In genomic region chr13:31965361-31966066, GRCh38 we compare ENCODE assay signal across 8 cellular contexts.
DNase-seq lines count a peak whose midpoint lies in the region; ATAC-seq and TF ChIP-seq lines count a peak whose summit lies in the region.

No MANE protein-coding gene starts in this region.

- peak overlapping the region; percentile 46 for H3K27ac ChIP-seq in left ventricle myocardium inferior (replicated peaks)
- no peak overlapping the region for H3K27ac ChIP-seq in esophagus squamous epithelium

- H3K27ac Mint-ChIP-seq in natural killer cell treated with Interleukin-12 subunit alpha and Interleukin-12 subunit beta and Interleukin-15 and Interleukin-18, amount 100 ng/mL, for 72 hours = no peak overlapping the region

- H3K4me3 Mint-ChIP-seq in natural killer cell treated with Interleukin-12 subunit alpha and Interleukin-12 subunit beta and Interleukin-15 and Interleukin-18, amount 100 ng/mL, for 72 hours = no peak overlapping the region

- H3K9me3 Mint-ChIP-seq in natural killer cell treated with Interleukin-12 subunit alpha and Interleukin-12 subunit beta and Interleukin-15 and Interleukin-18, amount 100 ng/mL, for 72 hours = no peaks in the 10 kb centered on the region

- no peak for TF ChIP-seq POLR2A in esophagus squamous epithelium (IDR thresholded peaks at IDR 0.05)

- TF ChIP-seq CTCF in left ventricle myocardium inferior (IDR thresholded peaks at IDR 0.05; ENCODE audit: borderline replicate concordance) = no peak
- no peak for TF ChIP-seq CTCF in esophagus squamous epithelium (IDR thresholded peaks at IDR 0.05)

- WGBS in esophagus squamous epithelium, 2 donors = 14 to 18% methylated on average over 3 of the region's 3 CpGs

- no peaks in the 10 kb centered on the region for H3K27me3 Mint-ChIP-seq in natural killer cell treated with Interleukin-12 subunit alpha and Interleukin-12 subunit beta and Interleukin-15 and Interleukin-18, amount 100 ng/mL, for 72 hours

- no peaks in the 10 kb centered on the region for H3K36me3 ChIP-seq in left ventricle myocardium inferior
- H3K36me3 ChIP-seq in esophagus squamous epithelium = no peaks in the 10 kb centered on the region

- H3K9me3 ChIP-seq in left ventricle myocardium inferior (replicated peaks) (no peaks in the 10 kb centered on the region), esophagus squamous epithelium (no peaks in the 10 kb centered on the region)

- ATAC-seq in GM21515 (IDR thresholded peaks at IDR 0.05; ENCODE audit: unreplicated experiment) = peak; percentile 94
- ATAC-seq in natural killer cell treated with Interleukin-12 subunit alpha and Interleukin-12 subunit beta and Interleukin-15 and Interleukin-18, amount 100 ng/mL, for 72 hours = no peak

- DNase-seq in EH (ENCODE audit: low read depth) (peak; percentile 53), HT-29 (ENCODE audit: low spot score) (peak; percentile 91), left ventricle myocardium inferior (no peak), amygdala (lab: John Stamatoyannopoulos, UW) (no peak), DMS153 (lab: John Stamatoyannopoulos, UW) (no peak), esophagus squamous epithelium (lab: John Stamatoyannopoulos, UW) (no peak)
- DNase-seq in natural killer cell treated with Interleukin-12 subunit alpha and Interleukin-12 subunit beta and Interleukin-15 and Interleukin-18, amount 100 ng/mL, for 72 hours (ENCODE audit: low spot score) = no peak

- H3K4me1 Mint-ChIP-seq in natural killer cell treated with Interleukin-12 subunit alpha and Interleukin-12 subunit beta and Interleukin-15 and Interleukin-18, amount 100 ng/mL, for 72 hours (ENCODE audit: low read depth in 2 of 2) = peaks cover 0 to 13% of the 10 kb centered on the region in 2 donors

- no peak overlapping the region for H3K4me3 ChIP-seq in left ventricle myocardium inferior
- H3K4me3 ChIP-seq in esophagus squamous epithelium = no peak overlapping the region

- intact Hi-C loops in left ventricle myocardium inferior (cut with micrococcal nuclease) (no loop called here), esophagus squamous epithelium (cut with DNase I) (no loop called here)

- peaks cover 58% of the 10 kb centered on the region for H3K4me1 ChIP-seq in left ventricle myocardium inferior
- H3K4me1 ChIP-seq in esophagus squamous epithelium = peaks cover 0 to 18% (median 7%) of the 10 kb centered on the region in 3 donors

- H3K27me3 ChIP-seq in left ventricle myocardium inferior (ENCODE audit: low read depth) = no peaks in the 10 kb centered on the region
- H3K27me3 ChIP-seq in esophagus squamous epithelium = no peaks in the 10 kb centered on the region

- H3K36me3 Mint-ChIP-seq in natural killer cell treated with Interleukin-12 subunit alpha and Interleukin-12 subunit beta and Interleukin-15 and Interleukin-18, amount 100 ng/mL, for 72 hours = peaks cover 4% of the 10 kb centered on the region

Comparison
In these comparisons a context has a peak if more than half of its experiments do, and no peak if none do; other contexts are left out.
1. DNase-seq: peak in EH (single experiment) and HT-29 (single experiment); none in left ventricle myocardium inferior (single experiment), amygdala (0 of 56), DMS153 (single experiment), esophagus squamous epithelium (single experiment) and natural killer cell treated with Interleukin-12 subunit alpha and Interleukin-12 subunit beta and Interleukin-15 and Interleukin-18, amount 100 ng/mL, for 72 hours (single experiment).